9 cellular contexts compared by ENCODE assay signal in genomic region chr1:11281518-11282331, GRCh38. TPM values are rescaled to one million over a fixed set of nuclear protein-coding genes. Genes with fewer than 3 reads are reported as not detected.
DNase-seq lines count a peak whose midpoint lies in the region; ATAC-seq, FAIRE-seq and TF ChIP-seq lines count a peak whose summit lies in the region.
"Had no signal": no experiment of that assay in that cellular context is flagged by ENCODE, and none has a peak within 500 bp of the region (broad histone marks: within the 10 kb centered on the region; RNA-seq: fewer than 3 reads in every experiment).

No MANE protein-coding gene starts in this region.

- no peak overlapping the region for H3K4me3 ChIP-seq in AG09309 (ENCODE audit: control insufficient read depth, low read depth, low read length)
- H3K4me3 ChIP-seq in kidney (ENCODE audit: low read length in 2 of 2), result no peak overlapping the region

- no peaks in the 10 kb centered on the region for H3K27me3 Mint-ChIP-seq in brain

- TF ChIP-seq CTCF in AG09309 (IDR thresholded peaks at IDR 0.05; ENCODE audit: control insufficient read depth, insufficient read depth, low read depth, low read length, missing control alignments) (no peak), brain (conservative IDR thresholded peaks at IDR 0.05) (no peak), kidney (IDR thresholded peaks at IDR 0.05; ENCODE audit: borderline replicate concordance, extremely low read depth, insufficient read depth) (no peak)

- no peak overlapping the region for H3K9ac ChIP-seq in kidney (ENCODE audit: low read length in 2 of 2)

- DNase-seq in AG09309 (ENCODE audit: low read depth) (peak; percentile 21), mucosa of gallbladder (ENCODE audit: low spot score) (peak; percentile 26), NCI-H2227 treated with DMSO at 0.1 percent for 48 hours (lab: John Stamatoyannopoulos, UW) (no peak), kidney (no peak)
- DNase-seq: NCI-H2029 had no signal

- peaks cover 52% of the 10 kb centered on the region for H3K4me1 Mint-ChIP-seq in brain

- peaks cover 37% of the 10 kb centered on the region for H3K36me3 Mint-ChIP-seq in brain

- H3K4me1 ChIP-seq in kidney (ENCODE audit: control insufficient read depth in 1 of 2, insufficient read depth in 1 of 2, low read depth in 1 of 2, low read length in 2 of 2), result peaks cover 0 to 3% of the 10 kb centered on the region in 2 donors

- no peak for FAIRE-seq in kidney (lab: Jason Lieb, UNC)

- peak overlapping the region in 3 of 5 experiments; percentile 8 to 40 (median 36) for H3K4me3 Mint-ChIP-seq in brain

- H3K27ac ChIP-seq in KOPT-K1 (ENCODE audit: low read depth, low read length, poor library complexity, severe bottlenecking) (peak overlapping the region; percentile 67), kidney (ENCODE audit: low read depth in 2 of 2, low read length in 2 of 2) (no peak overlapping the region)

- H3K27ac Mint-ChIP-seq in brain, result peak overlapping the region; percentile 7 to 76 (median 60)

- H3K9me3 Mint-ChIP-seq in brain, result no peaks in the 10 kb centered on the region

- H3K36me3 ChIP-seq in KOPT-K1 (ENCODE audit: insufficient read depth, low read length) (peaks cover 79% of the 10 kb centered on the region), kidney (ENCODE audit: control insufficient read depth in 1 of 2, insufficient read depth in 2 of 2, low read length in 2 of 2) (peaks cover 6 to 9% of the 10 kb centered on the region in 2 donors)

- H3K9me3 ChIP-seq in KOPT-K1 (ENCODE audit: insufficient read depth, low read length, poor library complexity, severe bottlenecking), result no peaks in the 10 kb centered on the region
- H3K9me3 ChIP-seq in kidney (ENCODE audit: control insufficient read depth in 1 of 2, low read length in 2 of 2), result no peaks in the 10 kb centered on the region

- ATAC-seq in HG02938 (IDR thresholded peaks at IDR 0.05; ENCODE audit: unreplicated experiment) (no peak), GM18498 (IDR thresholded peaks at IDR 0.05; ENCODE audit: unreplicated experiment) (no peak)

- intact Hi-C loops in kidney (cut with DNase I), result no loop called here

RNA-seq across cellular contexts. Expression of gene UBIAD1, which starts 8.7 kb away (rescaled TPM):
- polyA plus RNA-seq in brain (ENCODE audit: insufficient read depth, low read depth, low replicate concordance), result 20.3 TPM
- total RNA-seq in mucosa of gallbladder, result 10.2 TPM
- total RNA-seq in kidney, result 14.0 TPM
- 5.6 TPM for polyA plus RNA-seq in kidney (ENCODE audit: insufficient read depth, low read depth, low replicate concordance)

RNA-seq across cellular contexts. Expression of gene MTOR, which starts 19.4 kb away (rescaled TPM):
- 38.9 TPM for polyA plus RNA-seq in brain (ENCODE audit: insufficient read depth, low read depth, low replicate concordance)
- total RNA-seq in mucosa of gallbladder, result 38.2 TPM
- total RNA-seq in kidney, result 36.8 TPM
- 16.0 TPM for polyA plus RNA-seq in kidney (ENCODE audit: insufficient read depth, low read depth, low replicate concordance)

Comparison
In these comparisons a context has a peak if more than half of its experiments do, and no peak if none do; other contexts are left out.
1. DNase-seq: peak in AG09309 (single experiment) and mucosa of gallbladder (single experiment); none in NCI-H2227 treated with DMSO at 0.1 percent for 48 hours (single experiment) and kidney (single experiment).